In genomic region chr2:191907091-191907490, GRCh38 we compare ENCODE assay signal across 1 cellular context.
TF ChIP-seq lines count a peak whose summit lies in the region.

No MANE protein-coding gene starts in this region.

TF ChIP-seq in HCT116, 20 proteins besides CTCF, POLR2A, EP300 and RAD21 (continued from another document):
- TF ChIP-seq, protein P1, sequence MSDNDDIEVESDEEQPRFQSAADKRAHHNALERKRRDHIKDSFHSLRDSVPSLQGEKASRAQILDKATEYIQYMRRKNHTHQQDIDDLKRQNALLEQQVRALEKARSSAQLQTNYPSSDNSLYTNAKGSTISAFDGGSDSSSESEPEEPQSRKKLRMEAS (IDR thresholded peaks at IDR 0.05) = no peak
- no peak for TF ChIP-seq EGR1 (IDR thresholded peaks at IDR 0.05; ENCODE audit: low read depth)
